Comparison of ENCODE assay signal across 12 cellular contexts in genomic region chr2:134178109-134178877, GRCh38.
A peak's percentile ranks its signal among the peaks of the same experiment; 100 is the strongest.
DNase-seq lines count a peak whose midpoint lies in the region; ATAC-seq and TF ChIP-seq lines count a peak whose summit lies in the region.
"Had no signal": no experiment of that assay in that cellular context is flagged by ENCODE, and none has a peak within 500 bp of the region (broad histone marks: within the 10 kb centered on the region; RNA-seq: fewer than 3 reads in every experiment).

No MANE protein-coding gene starts in this region.

- in situ Hi-C loops in mammary epithelial cell (cut with MboI; ENCODE audit: low sequenced_read_pairs in 2 of 2): no loop called here

- CTCF ChIA-PET in CD4-positive, alpha-beta T cell (lab: Charles Lee): interaction anchor here (0.8 kb wide), 1 partner anchor 234 kb away, joined by 3 read pairs; no protein-coding TSS in a partner anchor
- CTCF ChIA-PET in mammary epithelial cell (lab: Charles Lee; ENCODE audit: low non-redundant PET): interaction anchor here (0.6 kb wide), 1 partner anchor 15 kb away, joined by 4 read pairs; no protein-coding TSS in a partner anchor
- CTCF ChIA-PET in activated CD4-positive, alpha-beta memory T cell treated with anti-CD3 and anti-CD28 coated beads, Interleukin-2, amount 10 ng/mL, durations not matched to agents 7 days and 5 days (lab: Charles Lee): interaction anchor here (0.6 kb wide), 1 partner anchor 29 kb away, joined by 3 read pairs; no protein-coding TSS in a partner anchor

- no peaks in the 10 kb centered on the region for H3K9me3 ChIP-seq in CD4-positive, alpha-beta T cell (ENCODE audit: control insufficient read depth, low read length)
- H3K9me3 ChIP-seq in mammary epithelial cell (replicated peaks; ENCODE audit: insufficient read depth, low read length) (no peaks in the 10 kb centered on the region), ovary (no peaks in the 10 kb centered on the region), body of pancreas (no peaks in the 10 kb centered on the region)

- H2AFZ ChIP-seq in mammary epithelial cell (ENCODE audit: low read depth, low read length): no peak overlapping the region

- TF ChIP-seq CTCF in CD4-positive, alpha-beta T cell (IDR thresholded peaks at IDR 0.05): no peak
- TF ChIP-seq CTCF in mammary epithelial cell (conservative IDR thresholded peaks at IDR 0.05 in 1 of 2, IDR thresholded peaks at IDR 0.05 in 1 of 2; ENCODE audit: extremely low read depth in 1 of 2, insufficient read depth in 1 of 2, low read depth in 1 of 2, low read length in 2 of 2) (no peak), ovary (IDR thresholded peaks at IDR 0.05) (no peak), body of pancreas (IDR thresholded peaks at IDR 0.05) (no peak)

- H3K27ac ChIP-seq in CD4-positive, alpha-beta T cell (ENCODE audit: low read depth, low read length): no peak overlapping the region
- peak overlapping the region; percentile 44 for H3K27ac ChIP-seq in mammary epithelial cell (ENCODE audit: insufficient read depth, low read depth, low read length)
- no peak overlapping the region for H3K27ac ChIP-seq in ovary
- peak overlapping the region in 2 of 4 donors; percentile 22 to 45 for H3K27ac ChIP-seq in body of pancreas

- H3K36me3 ChIP-seq in mammary epithelial cell (ENCODE audit: insufficient read depth, low read length): no peaks in the 10 kb centered on the region
- no peaks in the 10 kb centered on the region for H3K36me3 ChIP-seq in ovary
- H3K36me3 ChIP-seq in body of pancreas (replicated peaks in 1 of 2; ENCODE audit: insufficient read depth in 1 of 2, low read depth in 2 of 2): no peaks in the 10 kb centered on the region

- H3K27me3 ChIP-seq in CD4-positive, alpha-beta T cell (ENCODE audit: control insufficient read depth, insufficient read depth, low read length): no peaks in the 10 kb centered on the region
- H3K27me3 ChIP-seq in mammary epithelial cell (ENCODE audit: insufficient read depth, low read length): no peaks in the 10 kb centered on the region
- H3K27me3 ChIP-seq in ovary: no peaks in the 10 kb centered on the region
- H3K27me3 ChIP-seq in body of pancreas: no peaks in the 10 kb centered on the region

- H3K9ac ChIP-seq in mammary epithelial cell (ENCODE audit: insufficient read depth, low read length): no peak overlapping the region

- peaks cover 95% of the 10 kb centered on the region for H3K4me1 Mint-ChIP-seq in CD4-positive, alpha-beta T cell (ENCODE audit: low read depth)
- peaks cover 42% of the 10 kb centered on the region for H3K4me1 Mint-ChIP-seq in activated CD4-positive, alpha-beta memory T cell treated with anti-CD3 and anti-CD28 coated beads, Interleukin-2, amount 10 ng/mL, durations not matched to agents 7 days and 5 days

- 11% methylated on average over 3 of the region's 3 CpGs for WGBS in mammary epithelial cell (ENCODE audit: low coverage, missing lambda C conversion rate)
- WGBS in ovary, 3 donors: 72 to 84% (median 81%) methylated on average over 3 of the region's 3 CpGs
- 23 to 27% methylated on average over 3 of the region's 3 CpGs for WGBS in body of pancreas, 2 donors

- H3K36me3 Mint-ChIP-seq in CD4-positive, alpha-beta T cell (ENCODE audit: low read depth): peaks cover 2% of the 10 kb centered on the region
- no peaks in the 10 kb centered on the region for H3K36me3 Mint-ChIP-seq in activated CD4-positive, alpha-beta memory T cell treated with anti-CD3 and anti-CD28 coated beads, Interleukin-2, amount 10 ng/mL, durations not matched to agents 7 days and 5 days (ENCODE audit: low read depth)

- peak overlapping the region; percentile 21 for H3K4me3 Mint-ChIP-seq in CD4-positive, alpha-beta T cell
- no peak overlapping the region for H3K4me3 Mint-ChIP-seq in activated CD4-positive, alpha-beta memory T cell treated with anti-CD3 and anti-CD28 coated beads, Interleukin-2, amount 10 ng/mL, durations not matched to agents 7 days and 5 days
- H3K4me3 Mint-ChIP-seq: T-helper 1 cell treated with Interleukin-12 subunit alpha and Interleukin-12 subunit beta and Interleukin-4 antibody, amounts not matched to agents 30 μg/mL and 1 μg/mL, for 36 hours had no signal

- BruUV-seq in mammary epithelial cell (replicated peaks; lab: Mats Ljungman, UMichigan): no TSS peak

- ATAC-seq in CD4-positive, alpha-beta T cell (ENCODE audit: poor library complexity): peak; percentile 44
- ATAC-seq in GM19395 (IDR thresholded peaks at IDR 0.05; ENCODE audit: unreplicated experiment): peak; percentile 61
- peak; percentile 82 for ATAC-seq in HG03354 (IDR thresholded peaks at IDR 0.05; ENCODE audit: poor library complexity, severe bottlenecking, unreplicated experiment)
- no peak for ATAC-seq in body of pancreas

- TF ChIP-seq POLR2A in ovary (IDR thresholded peaks at IDR 0.05) (no peak), body of pancreas (IDR thresholded peaks at IDR 0.05) (no peak)

- no peak for DNase-seq in CD4-positive, alpha-beta T cell
- DNase-seq in mammary epithelial cell: peak; percentile 26
- no peak for DNase-seq in ovary
- no peak for DNase-seq in body of pancreas
- DNase-seq in activated CD4-positive, alpha-beta memory T cell treated with anti-CD3 and anti-CD28 coated beads, Interleukin-2, amount 10 ng/mL, durations not matched to agents 7 days and 5 days: no peak
- DNase-seq in OCI-M2 (lab: John Stamatoyannopoulos, UW; ENCODE audit: unreplicated experiment): no peak
- DNase-seq: activated effector memory CD4-positive, alpha-beta T cell treated with Interleukin-2 at 50 U/mL for 16 hours; GOT3; NCI-H2029 had no signal

- H3K27ac Mint-ChIP-seq in CD4-positive, alpha-beta T cell: peak overlapping the region; percentile 84
- H3K27ac Mint-ChIP-seq in activated CD4-positive, alpha-beta memory T cell treated with anti-CD3 and anti-CD28 coated beads, Interleukin-2, amount 10 ng/mL, durations not matched to agents 7 days and 5 days: no peak overlapping the region
- H3K27ac Mint-ChIP-seq: T-helper 1 cell treated with Interleukin-12 subunit alpha and Interleukin-12 subunit beta and Interleukin-4 antibody, amounts not matched to agents 30 μg/mL and 1 μg/mL, for 36 hours had no signal

- dilution Hi-C loops in mammary epithelial cell (cut with HindIII; ENCODE audit: low sequenced_read_pairs): no loop called here

- no peak for TF ChIP-seq EP300 in ovary (IDR thresholded peaks at IDR 0.05)

- intact Hi-C loops in CD4-positive, alpha-beta T cell (cut with DNase I, micrococcal nuclease): no loop called here
- intact Hi-C loops in mammary epithelial cell (cut with micrococcal nuclease) (loop anchor here (1.0 kb wide), 1 partner anchor 11 kb away; no protein-coding TSS in a partner anchor), ovary (cut with DNase I) (no loop called here), body of pancreas (cut with DNase I) (no loop called here)

- H3K4me1 ChIP-seq in mammary epithelial cell (ENCODE audit: insufficient read depth, low read length): peaks cover 34% of the 10 kb centered on the region
- H3K4me1 ChIP-seq in ovary (ENCODE audit: insufficient read depth): peaks cover 4% of the 10 kb centered on the region
- H3K4me1 ChIP-seq in body of pancreas: peaks cover 46% of the 10 kb centered on the region

- peak overlapping the region; percentile 60 for H3K4me2 ChIP-seq in mammary epithelial cell (ENCODE audit: insufficient read depth, low read depth, low read length)

- POLR2A ChIA-PET in CD4-positive, alpha-beta T cell (lab: Charles Lee): interaction anchor here (0.6 to 1.2 kb wide), 4 partner anchors 14 to 60 kb away, joined by 3 to 7 read pairs (median 4); no protein-coding TSS in a partner anchor
- POLR2A ChIA-PET in activated CD4-positive, alpha-beta memory T cell treated with anti-CD3 and anti-CD28 coated beads, Interleukin-2, amount 10 ng/mL, durations not matched to agents 7 days and 5 days (lab: Charles Lee): interaction anchor here (0.9 kb wide), 1 partner anchor 58 kb away, joined by 5 read pairs; no protein-coding TSS in a partner anchor

- H3K79me2 ChIP-seq in mammary epithelial cell (ENCODE audit: insufficient read depth, low read length): peaks cover 54% of the 10 kb centered on the region

- H4K20me1 ChIP-seq in mammary epithelial cell (ENCODE audit: insufficient read depth, low read length): no peaks in the 10 kb centered on the region

- H3K9me3 Mint-ChIP-seq in CD4-positive, alpha-beta T cell: no peaks in the 10 kb centered on the region
- no peaks in the 10 kb centered on the region for H3K9me3 Mint-ChIP-seq in activated CD4-positive, alpha-beta memory T cell treated with anti-CD3 and anti-CD28 coated beads, Interleukin-2, amount 10 ng/mL, durations not matched to agents 7 days and 5 days
- H3K9me3 Mint-ChIP-seq: T-helper 1 cell treated with Interleukin-12 subunit alpha and Interleukin-12 subunit beta and Interleukin-4 antibody, amounts not matched to agents 30 μg/mL and 1 μg/mL, for 36 hours had no signal

- H3K4me3 ChIP-seq in mammary epithelial cell (replicated peaks in 1 of 3; ENCODE audit: insufficient read depth in 1 of 3, low read depth in 2 of 3, low read length in 3 of 3) (no peak overlapping the region), ovary (no peak overlapping the region), body of pancreas (no peak overlapping the region)

- no peaks in the 10 kb centered on the region for H3K27me3 Mint-ChIP-seq in CD4-positive, alpha-beta T cell
- H3K27me3 Mint-ChIP-seq in activated CD4-positive, alpha-beta memory T cell treated with anti-CD3 and anti-CD28 coated beads, Interleukin-2, amount 10 ng/mL, durations not matched to agents 7 days and 5 days: no peaks in the 10 kb centered on the region
